Comparison of ENCODE assay signal across 17 cellular contexts in the genomic region with DNA sequence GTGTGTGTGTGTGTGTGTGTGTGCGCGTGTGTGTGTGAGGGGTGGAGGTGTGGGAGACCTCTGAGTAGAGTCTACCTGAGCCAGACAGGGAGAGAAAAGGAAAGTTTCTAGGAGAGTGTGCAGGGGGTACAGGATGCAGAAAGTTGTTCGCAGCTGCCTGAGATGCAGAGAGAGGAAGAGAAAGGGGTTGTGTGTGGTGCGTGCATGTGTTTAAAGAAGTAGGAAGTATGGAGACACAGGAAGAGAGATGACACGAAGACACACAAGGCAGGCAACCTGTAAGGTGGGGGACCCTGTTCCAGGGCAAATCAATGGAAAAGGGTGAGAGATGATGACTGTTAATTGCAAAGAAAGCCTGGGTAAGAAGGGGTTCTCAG. TPM values are rescaled to one million over a fixed set of nuclear protein-coding genes. Genes with fewer than 3 reads are reported as not detected.
DNase-seq lines count a peak whose midpoint lies in the region; ATAC-seq, FAIRE-seq and TF ChIP-seq lines count a peak whose summit lies in the region.
"Had no signal": no experiment of that assay in that cellular context is flagged by ENCODE, and none has a peak within 500 bp of the region (broad histone marks: within the 10 kb centered on the region; RNA-seq: fewer than 3 reads in every experiment).

No MANE protein-coding gene starts in this region.

- ATAC-seq in CD4-positive, CD25-positive, alpha-beta regulatory T cell (ENCODE audit: low read depth in 2 of 2): peak in 1 of 2 donors; percentile 40
- ATAC-seq in GM19455 (IDR thresholded peaks at IDR 0.05; ENCODE audit: unreplicated experiment): no peak
- ATAC-seq: heart left ventricle; stimulated activated effector memory CD8-positive, alpha-beta T cell treated with anti-CD3 and anti-CD28 coated beads, Interleukin-12 subunit alpha, Interleukin-12 subunit beta, amount 100 ng/mL, for 72 hours had no signal

- H3K9me3 ChIP-seq in CD4-positive, CD25-positive, alpha-beta regulatory T cell (ENCODE audit: control insufficient read depth in 2 of 2, low read length in 2 of 2): no peaks in the 10 kb centered on the region
- H3K9me3 ChIP-seq: adrenal gland, heart left ventricle, vagina had no signal

- peaks cover 0 to 2% (median 0%) of the 10 kb centered on the region in 7 donors for H3K9me3 Mint-ChIP-seq in CD4-positive, CD25-positive, alpha-beta regulatory T cell
- no peaks in the 10 kb centered on the region for H3K9me3 Mint-ChIP-seq in dendritic cell treated with granulocyte-macrophage colony-stimulating factor and Interleukin-4, amounts not matched to agents 40 ng/mL and 50 ng/mL, for 4 days
- H3K9me3 Mint-ChIP-seq: neural crest cell; stimulated activated effector memory CD8-positive, alpha-beta T cell treated with anti-CD3 and anti-CD28 coated beads, Interleukin-12 subunit alpha, Interleukin-12 subunit beta, amount 100 ng/mL, for 72 hours had no signal

- intact Hi-C loops in dendritic cell treated with granulocyte-macrophage colony-stimulating factor and Interleukin-4, amounts not matched to agents 40 ng/mL and 50 ng/mL, for 4 days (cut with micrococcal nuclease): no loop called here

- no peaks in the 10 kb centered on the region for H3K36me3 ChIP-seq in CD4-positive, CD25-positive, alpha-beta regulatory T cell (ENCODE audit: control insufficient read depth, insufficient read depth, low read length)
- H3K36me3 ChIP-seq: adrenal gland, heart left ventricle, vagina had no signal

- no peaks in the 10 kb centered on the region for H3K36me3 Mint-ChIP-seq in CD4-positive, CD25-positive, alpha-beta regulatory T cell
- H3K36me3 Mint-ChIP-seq in dendritic cell treated with granulocyte-macrophage colony-stimulating factor and Interleukin-4, amounts not matched to agents 40 ng/mL and 50 ng/mL, for 4 days (ENCODE audit: low read depth): no peaks in the 10 kb centered on the region
- H3K36me3 Mint-ChIP-seq: stimulated activated effector memory CD8-positive, alpha-beta T cell treated with anti-CD3 and anti-CD28 coated beads, Interleukin-12 subunit alpha, Interleukin-12 subunit beta, amount 100 ng/mL, for 72 hours had no signal

- H3K4me1 Mint-ChIP-seq in CD4-positive, CD25-positive, alpha-beta regulatory T cell: peaks cover 0 to 19% (median 2%) of the 10 kb centered on the region in 4 donors
- H3K4me1 Mint-ChIP-seq in dendritic cell treated with granulocyte-macrophage colony-stimulating factor and Interleukin-4, amounts not matched to agents 40 ng/mL and 50 ng/mL, for 4 days (ENCODE audit: low read depth): peaks cover 51% of the 10 kb centered on the region

- H3K27ac ChIP-seq in CD4-positive, CD25-positive, alpha-beta regulatory T cell (ENCODE audit: insufficient read depth, low read length, poor library complexity, severe bottlenecking): no peak overlapping the region
- H3K27ac ChIP-seq: adrenal gland, heart left ventricle, vagina had no signal

- no peak for TF ChIP-seq POLR2A in GM12891 (IDR thresholded peaks at IDR 0.05; ENCODE audit: low read depth, low read length)

- FAIRE-seq in GM12891 (lab: Jason Lieb, UNC): peak; percentile 89

- DNase-seq in CD4-positive, CD25-positive, alpha-beta regulatory T cell: peak in 1 of 3 donors; percentile 23
- DNase-seq in GM12891 (ENCODE audit: insufficient read length, low spot score) (no peak), NOMO-1 treated with DMSO at 0.1 percent for 48 hours (lab: John Stamatoyannopoulos, UW; ENCODE audit: unreplicated experiment) (peak; percentile 62), NCI-H524 (lab: John Stamatoyannopoulos, UW) (no peak), mesenteric fat pad (ENCODE audit: low spot score) (no peak)
- DNase-seq in stimulated activated CD4-positive, alpha-beta T cell treated with anti-CD3 and anti-CD28 coated beads, Interleukin-4, amount 100 ng/mL, for 1 hour: no peak
- DNase-seq: adrenal gland; erythroblast; heart left ventricle; NCI-H146; NCI-H446; stimulated activated CD4-positive, alpha-beta T cell treated with anti-CD3 and anti-CD28 coated beads, Interleukin-4, amount 100 ng/mL, for 24 hours had no signal

- H3K27me3 Mint-ChIP-seq in CD4-positive, CD25-positive, alpha-beta regulatory T cell: no peaks in the 10 kb centered on the region
- H3K27me3 Mint-ChIP-seq in dendritic cell treated with granulocyte-macrophage colony-stimulating factor and Interleukin-4, amounts not matched to agents 40 ng/mL and 50 ng/mL, for 4 days: peaks cover 24% of the 10 kb centered on the region

- no peak overlapping the region for H3K4me3 ChIP-seq in CD4-positive, CD25-positive, alpha-beta regulatory T cell (ENCODE audit: low read depth, low read length)
- H3K4me3 ChIP-seq: adrenal gland, heart left ventricle, vagina had no signal

- H3K4me3 Mint-ChIP-seq in CD4-positive, CD25-positive, alpha-beta regulatory T cell: no peak overlapping the region
- no peak overlapping the region for H3K4me3 Mint-ChIP-seq in dendritic cell treated with granulocyte-macrophage colony-stimulating factor and Interleukin-4, amounts not matched to agents 40 ng/mL and 50 ng/mL, for 4 days
- H3K4me3 Mint-ChIP-seq: neural crest cell; stimulated activated effector memory CD8-positive, alpha-beta T cell treated with anti-CD3 and anti-CD28 coated beads, Interleukin-12 subunit alpha, Interleukin-12 subunit beta, amount 100 ng/mL, for 72 hours had no signal

- peak overlapping the region in 2 of 3 donors; percentile 83 to 93 for H3K27ac Mint-ChIP-seq in CD4-positive, CD25-positive, alpha-beta regulatory T cell
- peak overlapping the region; percentile 45 for H3K27ac Mint-ChIP-seq in dendritic cell treated with granulocyte-macrophage colony-stimulating factor and Interleukin-4, amounts not matched to agents 40 ng/mL and 50 ng/mL, for 4 days
- H3K27ac Mint-ChIP-seq: stimulated activated effector memory CD8-positive, alpha-beta T cell treated with anti-CD3 and anti-CD28 coated beads, Interleukin-12 subunit alpha, Interleukin-12 subunit beta, amount 100 ng/mL, for 72 hours had no signal

- H3K4me1 ChIP-seq in CD4-positive, CD25-positive, alpha-beta regulatory T cell (ENCODE audit: control insufficient read depth, insufficient read depth, low read length, poor library complexity, severe bottlenecking): no peaks in the 10 kb centered on the region
- H3K4me1 ChIP-seq: adrenal gland, heart left ventricle, vagina had no signal

- no peaks in the 10 kb centered on the region for H3K27me3 ChIP-seq in CD4-positive, CD25-positive, alpha-beta regulatory T cell (ENCODE audit: control insufficient read depth, insufficient read depth, low read length)
- H3K27me3 ChIP-seq: adrenal gland, heart left ventricle, vagina had no signal

TF ChIP-seq in GM12891, 5 proteins besides CTCF, POLR2A, EP300 and RAD21:
- peak; percentile 32 for TF ChIP-seq SPI1 (IDR thresholded peaks at IDR 0.05; ENCODE audit: low read depth, low read length)
- no peak for TF ChIP-seq POLR2AphosphoS5 (IDR thresholded peaks at IDR 0.05; ENCODE audit: low read depth, low read length)

RNA-seq across cellular contexts. Expression of a gene that starts 52.2 kb away (rescaled TPM):
- total RNA-seq in CD4-positive, CD25-positive, alpha-beta regulatory T cell: 0.52 TPM
- under 1 TPM in 2 of 4 donors, not detected in 2; 0.05 to 0.20 TPM for polyA plus RNA-seq in CD4-positive, CD25-positive, alpha-beta regulatory T cell
- polyA plus RNA-seq in GM12891 (2012; ENCODE audit: low read depth, missing spikeins): 0.04 TPM
- total RNA-seq in mesenteric fat pad: 0.22 TPM
